In genomic region chr11:126354631-126355323, GRCh38 we compare ENCODE assay signal across 8 cellular contexts. TPM values are rescaled to one million over a fixed set of nuclear protein-coding genes. Genes with fewer than 3 reads are reported as not detected.
DNase-seq lines count a peak whose midpoint lies in the region; ATAC-seq and TF ChIP-seq lines count a peak whose summit lies in the region.

No MANE protein-coding gene starts in this region.

- no peak for TF ChIP-seq POLR2A in breast epithelium (IDR thresholded peaks at IDR 0.05)

- peak overlapping the region; percentile 90 for H3K9ac ChIP-seq in Karpas-422 (ENCODE audit: low read length)

- peaks cover 25% of the 10 kb centered on the region; the same call in 1 of the 2 replicates for H3K79me2 ChIP-seq in Karpas-422 (ENCODE audit: low read length)

- H3K27me3 ChIP-seq in Karpas-422 (ENCODE audit: low read length) (no peaks in the 10 kb centered on the region), breast epithelium (no peaks in the 10 kb centered on the region)

- H3K4me3 ChIP-seq in Karpas-422 (ENCODE audit: low read length) = peak overlapping the region; percentile 78
- H3K4me3 ChIP-seq in breast epithelium = peak overlapping the region; percentile 64 to 95 (median 68)
- H3K4me3 ChIP-seq in mucosa of descending colon = peak overlapping the region; percentile 24

- no peaks in the 10 kb centered on the region for H4K20me1 ChIP-seq in Karpas-422 (ENCODE audit: insufficient read depth, low read depth, low read length)

- H3K9me2 ChIP-seq in Karpas-422 (replicated peaks; ENCODE audit: insufficient read depth, low read length) = no peaks in the 10 kb centered on the region

- H3K9me3 ChIP-seq in Karpas-422 (ENCODE audit: low read length) (no peaks in the 10 kb centered on the region), breast epithelium (no peaks in the 10 kb centered on the region), mucosa of descending colon (no peaks in the 10 kb centered on the region)

- ATAC-seq in GM21528 (IDR thresholded peaks at IDR 0.05; ENCODE audit: low FRiP score, unreplicated experiment) = peak; percentile 57
- no peak for ATAC-seq in mucosa of descending colon
- no peak for ATAC-seq in left colon

- 0 out of 2 replicates have a peak overlapping the region, but pooled peaks have one; percentile 28 for H2AFZ ChIP-seq in Karpas-422 (ENCODE audit: low read length)

- H3K4me2 ChIP-seq in Karpas-422 (ENCODE audit: low read depth, low read length, poor library complexity, severe bottlenecking) = peak overlapping the region; percentile 81

- H3K27ac ChIP-seq in Karpas-422 (ENCODE audit: low read length) = peak overlapping the region; percentile 60
- peak overlapping the region; percentile 65 to 87 for H3K27ac ChIP-seq in breast epithelium

- intact Hi-C loops in breast epithelium (cut with DNase I; ENCODE audit: low total_unique reads) = no loop called here
- intact Hi-C loops in mucosa of descending colon (cut with DNase I, micrococcal nuclease) = no loop called here
- intact Hi-C loops in left colon (cut with DNase I, micrococcal nuclease) = no loop called here

- H3K36me3 ChIP-seq in Karpas-422 (ENCODE audit: insufficient read depth, low read length) (no peaks in the 10 kb centered on the region), breast epithelium (no peaks in the 10 kb centered on the region), mucosa of descending colon (ENCODE audit: low read depth) (no peaks in the 10 kb centered on the region)

- H3K4me1 ChIP-seq in Karpas-422 (ENCODE audit: low read length) (peaks cover 24% of the 10 kb centered on the region), breast epithelium (peaks cover 0 to 4% of the 10 kb centered on the region in 2 donors), mucosa of descending colon (ENCODE audit: low read depth) (no peaks in the 10 kb centered on the region)

- no peak for TF ChIP-seq CTCF in breast epithelium (IDR thresholded peaks at IDR 0.05)
- TF ChIP-seq CTCF in mucosa of descending colon (IDR thresholded peaks at IDR 0.05) = no peak

- DNase-seq in ELF-1 (ENCODE audit: low read depth, low spot score) = peak; percentile 40
- DNase-seq in Karpas-422 = peak; percentile 66
- DNase-seq in breast epithelium (ENCODE audit: low spot score in 2 of 2) = no peak
- DNase-seq in mucosa of descending colon = no peak
- no peak for DNase-seq in NCI-H510A (lab: John Stamatoyannopoulos, UW)
- no peak for DNase-seq in anterior cingulate cortex (lab: John Stamatoyannopoulos, UW)
- DNase-seq in left colon = no peak

RNA-seq across cellular contexts. Expression of gene ST3GAL4, which starts 0.7 kb away (rescaled TPM):
- 5.8 and 6.6 TPM in 2 replicates for total RNA-seq in Karpas-422 (2014; rRNA removed; shearing (Covaris generic); ENCODE audit: low replicate concordance)
- total RNA-seq in breast epithelium (10 to 100 TPM; 17.6 to 36.2 (median 32.8) TPM), mucosa of descending colon (100 to 1,000 TPM in 2 of 3 donors, 10 to 100 TPM in 1; 94.7 to 460 (median 217) TPM), left colon (100 to 1,000 TPM; 181 to 536 TPM)

RNA-seq across cellular contexts. Expression of gene DCPS, which starts 50.9 kb away (rescaled TPM):
- 17.6 and 18.3 TPM in 2 replicates for total RNA-seq in Karpas-422 (2014; rRNA removed; shearing (Covaris generic); ENCODE audit: low replicate concordance)
- total RNA-seq in breast epithelium = 10 to 100 TPM in 1 of 3 donors, 1 to 10 TPM in 2; 8.8 to 11.7 (median 9.6) TPM
- 10 to 100 TPM in 2 of 3 donors, 1 to 10 TPM in 1; 10.0 to 21.3 (median 14.8) TPM for total RNA-seq in mucosa of descending colon
- 10 to 100 TPM; 10.9 to 21.9 TPM for total RNA-seq in left colon

Comparison
In these comparisons a context has a peak if more than half of its experiments do, and no peak if none do; other contexts are left out.
1. DNase-seq: peak in ELF-1 (single experiment) and Karpas-422 (single experiment); none in breast epithelium (0 of 2), mucosa of descending colon (0 of 3), NCI-H510A (single experiment), anterior cingulate cortex (0 of 58) and left colon (0 of 2).
2. H3K4me3 ChIP-seq: peak in every context shown above with its lines; median percentile 78 in Karpas-422; 68 in breast epithelium; 24 in mucosa of descending colon.